In genomic region chr12:48816148-48816854, GRCh38 we compare ENCODE assay signal across 9 cellular contexts. TPM values are rescaled to one million over a fixed set of nuclear protein-coding genes. Genes with fewer than 3 reads are reported as not detected.
DNase-seq lines count a peak whose midpoint lies in the region; ATAC-seq and TF ChIP-seq lines count a peak whose summit lies in the region.
"Had no signal": no experiment of that assay in that cellular context is flagged by ENCODE, and none has a peak within 500 bp of the region (broad histone marks: within the 10 kb centered on the region; RNA-seq: fewer than 3 reads in every experiment).

No MANE protein-coding gene starts in this region.

- peak overlapping the region; percentile 85 for H3K4me3 Mint-ChIP-seq in activated T-helper 2 cell treated with anti-CD3 and anti-CD28 coated beads, Interferon-gamma antibody, Interleukin-2, Interleukin-4, amounts not matched to agents 10 μg/mL and 5 μg/mL and 100 μg/mL, durations not matched to agents 14 hours and 24 hours and 36 hours (ENCODE audit: low read depth)

- no peak for TF ChIP-seq EP300 in transverse colon (IDR thresholded peaks at IDR 0.05; ENCODE audit: low read depth)

- H3K4me1 ChIP-seq in heart right ventricle (peaks cover 11 to 49% (median 44%) of the 10 kb centered on the region in 9 donors), transverse colon (peaks cover 11 to 52% (median 38%) of the 10 kb centered on the region in 4 donors)

- TF ChIP-seq POLR2A in transverse colon (IDR thresholded peaks at IDR 0.05), result no peak

- H3K27me3 Mint-ChIP-seq in activated T-helper 2 cell treated with anti-CD3 and anti-CD28 coated beads, Interferon-gamma antibody, Interleukin-2, Interleukin-4, amounts not matched to agents 10 μg/mL and 5 μg/mL and 100 μg/mL, durations not matched to agents 14 hours and 24 hours and 36 hours (ENCODE audit: low read depth), result peaks cover 28% of the 10 kb centered on the region

- no peaks in the 10 kb centered on the region for H3K36me3 Mint-ChIP-seq in activated T-helper 2 cell treated with anti-CD3 and anti-CD28 coated beads, Interferon-gamma antibody, Interleukin-2, Interleukin-4, amounts not matched to agents 10 μg/mL and 5 μg/mL and 100 μg/mL, durations not matched to agents 14 hours and 24 hours and 36 hours (ENCODE audit: low read depth)

- peaks cover 25% of the 10 kb centered on the region for H3K4me1 Mint-ChIP-seq in activated T-helper 2 cell treated with anti-CD3 and anti-CD28 coated beads, Interferon-gamma antibody, Interleukin-2, Interleukin-4, amounts not matched to agents 10 μg/mL and 5 μg/mL and 100 μg/mL, durations not matched to agents 14 hours and 24 hours and 36 hours (ENCODE audit: low read depth)

- no peak overlapping the region for H3K27ac Mint-ChIP-seq in activated T-helper 2 cell treated with anti-CD3 and anti-CD28 coated beads, Interferon-gamma antibody, Interleukin-2, Interleukin-4, amounts not matched to agents 10 μg/mL and 5 μg/mL and 100 μg/mL, durations not matched to agents 14 hours and 24 hours and 36 hours

- peaks cover 0 to 38% (median 0%) of the 10 kb centered on the region in 7 donors for H3K27me3 ChIP-seq in heart right ventricle
- no peaks in the 10 kb centered on the region for H3K27me3 ChIP-seq in transverse colon
- H3K27me3 ChIP-seq: body of pancreas had no signal

- H3K9me3 Mint-ChIP-seq in activated T-helper 2 cell treated with anti-CD3 and anti-CD28 coated beads, Interferon-gamma antibody, Interleukin-2, Interleukin-4, amounts not matched to agents 10 μg/mL and 5 μg/mL and 100 μg/mL, durations not matched to agents 14 hours and 24 hours and 36 hours, result no peaks in the 10 kb centered on the region

- ATAC-seq in heart right ventricle (no peak), left cardiac atrium (no peak), omental fat pad (ENCODE audit: low FRiP score) (no peak), HG03354 (IDR thresholded peaks at IDR 0.05; ENCODE audit: poor library complexity, severe bottlenecking, unreplicated experiment) (no peak), HG03039 (IDR thresholded peaks at IDR 0.05; ENCODE audit: unreplicated experiment) (no peak)

- H3K27ac ChIP-seq in heart right ventricle (peak overlapping the region in 5 of 10 donors; percentile 83 to 96 (median 92)), transverse colon (peak overlapping the region; percentile 89 to 94 (median 92))

- H3K9me3 ChIP-seq in heart right ventricle (no peaks in the 10 kb centered on the region), transverse colon (no peaks in the 10 kb centered on the region)
- H3K9me3 ChIP-seq: body of pancreas had no signal

- intact Hi-C loops in heart right ventricle (cut with DNase I), result loop anchor here in 1 of 10 donors (5.0 kb wide), 1 partner anchor 731 kb away; no protein-coding TSS in a partner anchor
- intact Hi-C loops in left cardiac atrium (cut with DNase I), result no loop called here
- intact Hi-C loops in activated T-helper 2 cell treated with anti-CD3 and anti-CD28 coated beads, Interferon-gamma antibody, Interleukin-2, Interleukin-4, amounts not matched to agents 10 μg/mL and 5 μg/mL and 100 μg/mL, durations not matched to agents 14 hours and 24 hours and 36 hours (cut with micrococcal nuclease), result no loop called here
- intact Hi-C loops in transverse colon (cut with DNase I; ENCODE audit: low total_unique reads), result loop anchor here (10.0 kb wide), 1 partner anchor 1268 kb away; the partner anchor contains the start of gene SMARCD1

- in situ Hi-C loops in transverse colon (cut with MboI; ENCODE audit: low pct_ligation_motif_present in 1 of 4, low pct_unique_long_range_greater_than_20kb in 1 of 4, low sequenced_read_pairs in 3 of 4), result no loop called here

- DNase-seq in heart right ventricle (no peak), left cardiac atrium (no peak), kidney tubule cell (ENCODE audit: low spot score) (peak; percentile 14), transverse colon (peak; percentile 69), omental fat pad (ENCODE audit: low spot score) (no peak)
- no peak for DNase-seq in activated T-helper 2 cell treated with anti-CD3 and anti-CD28 coated beads, Interferon-gamma antibody, Interleukin-2, Interleukin-4, amounts not matched to agents 10 μg/mL and 5 μg/mL and 100 μg/mL, durations not matched to agents 14 hours and 24 hours and 36 hours (ENCODE audit: low spot score)

- TF ChIP-seq CTCF in heart right ventricle (IDR thresholded peaks at IDR 0.05), result no peak
- no peak for TF ChIP-seq CTCF in transverse colon (IDR thresholded peaks at IDR 0.05)
- no peak for TF ChIP-seq CTCF in omental fat pad (IDR thresholded peaks at IDR 0.05)

- 87 to 96% methylated on average over 3 of the region's 3 CpGs for WGBS in heart right ventricle, 2 donors
- WGBS in transverse colon (ENCODE audit: low coverage in 1 of 2), 2 donors, result 84% methylated on average over 3 of the region's 3 CpGs; no CpG with 5 or more reads in 1 of the 2 donors

- H3K36me3 ChIP-seq in heart right ventricle (no peaks in the 10 kb centered on the region), transverse colon (no peaks in the 10 kb centered on the region)

- peak overlapping the region in 8 of 10 donors; percentile 47 to 98 (median 84) for H3K4me3 ChIP-seq in heart right ventricle
- peak overlapping the region in 3 of 4 donors; percentile 56 to 83 (median 68) for H3K4me3 ChIP-seq in transverse colon
- H3K4me3 ChIP-seq: body of pancreas had no signal

RNA-seq across cellular contexts. Expression of gene CACNB3, which starts 2.0 kb away (rescaled TPM):
- total RNA-seq in heart right ventricle (1 to 10 TPM; 2.2 to 7.8 (median 4.1) TPM), left cardiac atrium (1 to 10 TPM; 8.8 to 9.5 TPM), transverse colon (10 to 100 TPM; 20.6 to 53.5 (median 47.1) TPM), omental fat pad (10 to 100 TPM in 1 of 4 donors, 1 to 10 TPM in 3; 6.8 to 18.1 (median 8.5) TPM)
- polyA plus RNA-seq in heart right ventricle, result 10 to 100 TPM in 1 of 2 donors, 1 to 10 TPM in 1; 4.3 to 13.5 TPM
- 11.5 and 13.1 TPM in 2 replicates for total RNA-seq in activated T-helper 2 cell treated with anti-CD3 and anti-CD28 coated beads, Interferon-gamma antibody, Interleukin-2, Interleukin-4, amounts not matched to agents 10 μg/mL and 5 μg/mL and 100 μg/mL, durations not matched to agents 14 hours and 24 hours and 36 hours

RNA-seq across cellular contexts. Expression of gene ADCY6, which starts 27.4 kb away (rescaled TPM):
- total RNA-seq in heart right ventricle, result 100 to 1,000 TPM in 8 of 10 donors, 10 to 100 TPM in 2; 84.4 to 144 (median 122) TPM
- polyA plus RNA-seq in heart right ventricle, result 100 to 1,000 TPM in 1 of 2 donors, 10 to 100 TPM in 1; 35.3 to 123 TPM
- total RNA-seq in left cardiac atrium, result 100 to 1,000 TPM in 1 of 2 donors, 10 to 100 TPM in 1; 51.5 to 113 TPM
- total RNA-seq in activated T-helper 2 cell treated with anti-CD3 and anti-CD28 coated beads, Interferon-gamma antibody, Interleukin-2, Interleukin-4, amounts not matched to agents 10 μg/mL and 5 μg/mL and 100 μg/mL, durations not matched to agents 14 hours and 24 hours and 36 hours, result 0.39 and 0.55 TPM in 2 replicates
- total RNA-seq in transverse colon, result 100 to 1,000 TPM; 112 to 170 (median 115) TPM
- 10 to 100 TPM; 30.9 to 57.1 (median 47.9) TPM for total RNA-seq in omental fat pad

RNA-seq across cellular contexts. Expression of gene DDX23, which starts 35.7 kb away (rescaled TPM):
- total RNA-seq in heart right ventricle, result 10 to 100 TPM; 26.1 to 44.7 (median 32.1) TPM
- 10 to 100 TPM; 17.0 to 28.9 TPM for polyA plus RNA-seq in heart right ventricle
- 10 to 100 TPM; 34.7 to 37.5 TPM for total RNA-seq in left cardiac atrium
- 114 and 124 TPM in 2 replicates for total RNA-seq in activated T-helper 2 cell treated with anti-CD3 and anti-CD28 coated beads, Interferon-gamma antibody, Interleukin-2, Interleukin-4, amounts not matched to agents 10 μg/mL and 5 μg/mL and 100 μg/mL, durations not matched to agents 14 hours and 24 hours and 36 hours
- 100 to 1,000 TPM in 1 of 4 donors, 10 to 100 TPM in 3; 82.9 to 143 (median 83.9) TPM for total RNA-seq in transverse colon
- total RNA-seq in omental fat pad, result 10 to 100 TPM; 44.9 to 85.0 (median 62.0) TPM

RNA-seq across cellular contexts. Expression of gene RND1, which starts 49.4 kb away (rescaled TPM):
- total RNA-seq in heart right ventricle (1 to 10 TPM in 5 of 10 donors, under 1 TPM in 5; 0.21 to 3.3 (median 0.95) TPM), left cardiac atrium (under 1 TPM; 0.56 to 0.79 TPM), transverse colon (10 to 100 TPM in 1 of 4 donors, 1 to 10 TPM in 2, not detected in 1; 1.1 to 19.1 (median 3.3) TPM), omental fat pad (1 to 10 TPM; 1.3 to 5.8 (median 4.6) TPM)
- 1 to 10 TPM in 1 of 2 donors, under 1 TPM in 1; 0.55 to 1.2 TPM for polyA plus RNA-seq in heart right ventricle
- 3.5 and 4.7 TPM in 2 replicates for total RNA-seq in activated T-helper 2 cell treated with anti-CD3 and anti-CD28 coated beads, Interferon-gamma antibody, Interleukin-2, Interleukin-4, amounts not matched to agents 10 μg/mL and 5 μg/mL and 100 μg/mL, durations not matched to agents 14 hours and 24 hours and 36 hours

Comparison
In these comparisons a context has a peak if more than half of its experiments do, and no peak if none do; other contexts are left out.
1. DNase-seq: peak in kidney tubule cell (single experiment) and transverse colon (single experiment); none in heart right ventricle (0 of 2), left cardiac atrium (single experiment), activated T-helper 2 cell treated with anti-CD3 and anti-CD28 coated beads, Interferon-gamma antibody, Interleukin-2, Interleukin-4, amounts not matched to agents 10 μg/mL and 5 μg/mL and 100 μg/mL, durations not matched to agents 14 hours and 24 hours and 36 hours (single experiment) and omental fat pad (single experiment).
2. RNA of gene ADCY6, which starts 27.4 kb away (total RNA-seq): 84.4 to 144 TPM in heart right ventricle, 112 to 170 TPM in transverse colon, 51.5 to 113 TPM in left cardiac atrium and 30.9 to 57.1 TPM in omental fat pad; 0.39 to 0.55 TPM in activated T-helper 2 cell treated with anti-CD3 and anti-CD28 coated beads, Interferon-gamma antibody, Interleukin-2, Interleukin-4, amounts not matched to agents 10 μg/mL and 5 μg/mL and 100 μg/mL, durations not matched to agents 14 hours and 24 hours and 36 hours; every median in the first group is over 10 times any median in the second.